8 cellular contexts compared by ENCODE assay signal in genomic region chr6:163427498-163428254, GRCh38. TPM values are rescaled to one million over a fixed set of nuclear protein-coding genes. Genes with fewer than 3 reads are reported as not detected.
DNase-seq lines count a peak whose midpoint lies in the region; ATAC-seq, FAIRE-seq and TF ChIP-seq lines count a peak whose summit lies in the region.

No MANE protein-coding gene starts in this region.

- H3K79me2 ChIP-seq in mammary epithelial cell (ENCODE audit: insufficient read depth, low read length) (peaks cover 98% of the 10 kb centered on the region), HepG2 (ENCODE audit: insufficient read depth, low read length) (peaks cover 100% of the 10 kb centered on the region)

- no peak overlapping the region for H3K4me3 Mint-ChIP-seq in CD4-positive, alpha-beta memory T cell
- H3K4me3 Mint-ChIP-seq in nephron progenitor cell, result no peak overlapping the region

- H3K9me3 Mint-ChIP-seq in CD4-positive, alpha-beta memory T cell, result peaks cover 0 to 2% (median 0%) of the 10 kb centered on the region in 8 donors
- H3K9me3 Mint-ChIP-seq in nephron progenitor cell, result no peaks in the 10 kb centered on the region

- TF ChIP-seq RAD21 in HepG2 (CRISPR knock-in tag; IDR thresholded peaks at IDR 0.05), result peak; percentile 36; the same call in 1 of the 2 replicates

- H2AFZ ChIP-seq in mammary epithelial cell (ENCODE audit: low read depth, low read length) (no peak overlapping the region), HepG2 (ENCODE audit: low read length) (no peak overlapping the region)

- H3K4me2 ChIP-seq in mammary epithelial cell (ENCODE audit: insufficient read depth, low read depth, low read length) (no peak overlapping the region), HepG2 (ENCODE audit: low read depth, low read length) (no peak overlapping the region)

- H3K36me3 Mint-ChIP-seq in CD4-positive, alpha-beta memory T cell, result no peaks in the 10 kb centered on the region
- peaks cover 9% of the 10 kb centered on the region for H3K36me3 Mint-ChIP-seq in nephron progenitor cell (ENCODE audit: low read depth)

- H3K4me1 Mint-ChIP-seq in CD4-positive, alpha-beta memory T cell, result peaks cover 32 to 61% (median 48%) of the 10 kb centered on the region in 4 donors
- H3K4me1 Mint-ChIP-seq in nephron progenitor cell, result peaks cover 29% of the 10 kb centered on the region

- peak; percentile 50 for ATAC-seq in HepG2
- no peak for ATAC-seq in HG03469 (IDR thresholded peaks at IDR 0.05; ENCODE audit: unreplicated experiment)

- FAIRE-seq in HepG2 (lab: Jason Lieb, UNC), result no peak

- no peaks in the 10 kb centered on the region for H3K36me3 ChIP-seq in CD4-positive, alpha-beta memory T cell (ENCODE audit: insufficient read depth, low read length)
- H3K36me3 ChIP-seq in mammary epithelial cell (ENCODE audit: insufficient read depth, low read length) (no peaks in the 10 kb centered on the region), HepG2 (replicated peaks in 1 of 2; ENCODE audit: control insufficient read depth in 1 of 2, insufficient read depth in 2 of 2, low read length in 2 of 2) (no peaks in the 10 kb centered on the region)

- BruUV-seq in mammary epithelial cell (replicated peaks; lab: Mats Ljungman, UMichigan) (no TSS peak), HepG2 (replicated peaks; lab: Mats Ljungman, UMichigan) (no TSS peak)

- H3K27me3 ChIP-seq in CD4-positive, alpha-beta memory T cell (ENCODE audit: insufficient read depth, low read length), result no peaks in the 10 kb centered on the region
- no peaks in the 10 kb centered on the region for H3K27me3 ChIP-seq in mammary epithelial cell (ENCODE audit: insufficient read depth, low read length)
- H3K27me3 ChIP-seq in HepG2 (ENCODE audit: control insufficient read depth in 1 of 2, insufficient read depth in 2 of 2, low read length in 2 of 2), result no peaks in the 10 kb centered on the region

- TF ChIP-seq POLR2A in HepG2 (IDR thresholded peaks at IDR 0.05; ENCODE audit: insufficient read depth in 1 of 2, low read depth in 2 of 2, low read length in 2 of 2), result no peak

- no peaks in the 10 kb centered on the region for H3K9me3 ChIP-seq in CD4-positive, alpha-beta memory T cell (ENCODE audit: control insufficient read depth in 1 of 2, low read length in 2 of 2)
- H3K9me3 ChIP-seq in mammary epithelial cell (replicated peaks; ENCODE audit: insufficient read depth, low read length), result no peaks in the 10 kb centered on the region
- H3K9me3 ChIP-seq in HepG2 (ENCODE audit: low read length), result no peaks in the 10 kb centered on the region

- no peak overlapping the region for H3K9ac ChIP-seq in mammary epithelial cell (ENCODE audit: insufficient read depth, low read length)
- no peak overlapping the region for H3K9ac ChIP-seq in HepG2 (ENCODE audit: insufficient read depth, low read depth, low read length)

- peak; percentile 53 for TF ChIP-seq CTCF in LNCAP (IDR thresholded peaks at IDR 0.05)
- peak; percentile 30 to 49 for TF ChIP-seq CTCF in mammary epithelial cell (conservative IDR thresholded peaks at IDR 0.05 in 1 of 2, IDR thresholded peaks at IDR 0.05 in 1 of 2; ENCODE audit: extremely low read depth in 1 of 2, insufficient read depth in 1 of 2, low read depth in 1 of 2, low read length in 2 of 2)
- TF ChIP-seq CTCF in HepG2 (CRISPR knock-in tag; IDR thresholded peaks at IDR 0.05), result peak; percentile 55
- TF ChIP-seq CTCF in nephron progenitor cell (IDR thresholded peaks at IDR 0.05), result no peak

- H3K27ac ChIP-seq in CD4-positive, alpha-beta memory T cell (ENCODE audit: low read depth, low read length), result no peak overlapping the region
- no peak overlapping the region for H3K27ac ChIP-seq in mammary epithelial cell (ENCODE audit: insufficient read depth, low read depth, low read length)
- no peak overlapping the region for H3K27ac ChIP-seq in HepG2 (ENCODE audit: extremely low read length, insufficient read depth, low read length)

- POLR2A ChIA-PET in CD4-positive, alpha-beta memory T cell (lab: Charles Lee; ENCODE audit: partially characterized antibody), result no interaction called here
- POLR2A ChIA-PET in HepG2 (lab: Yijun Ruan, JAX), result no interaction called here

- no peak overlapping the region for H3K4me3 ChIP-seq in CD4-positive, alpha-beta memory T cell (ENCODE audit: low read length in 2 of 2)
- H3K4me3 ChIP-seq in mammary epithelial cell (replicated peaks in 1 of 3; ENCODE audit: insufficient read depth in 1 of 3, low read depth in 2 of 3, low read length in 3 of 3) (no peak overlapping the region), HepG2 (replicated peaks in 1 of 3; ENCODE audit: insufficient read depth in 1 of 3, low read depth in 2 of 3, low read length in 3 of 3) (no peak overlapping the region)

- TF ChIP-seq EP300 in HepG2 (IDR thresholded peaks at IDR 0.05; ENCODE audit: low read depth in 2 of 2, low read length in 2 of 2), result no peak
- TF ChIP-seq EP300 in HepG2 (CRISPR knock-in tag; IDR thresholded peaks at IDR 0.05; ENCODE audit: borderline replicate concordance), result no peak

- in situ Hi-C loops in mammary epithelial cell (cut with MboI; ENCODE audit: low sequenced_read_pairs in 2 of 2) (loop anchor here (25.0 kb wide), 2 partner anchors 135 to 1485 kb away; no protein-coding TSS in a partner anchor), HepG2 (cut with HindIII; ENCODE audit: extremely low pct_ligation_motif_present, low pct_unique_long_range_greater_than_20kb) (loop anchor here (10.0 kb wide), 2 partner anchors 137 to 527 kb away; no protein-coding TSS in a partner anchor)

- WGBS in mammary epithelial cell (ENCODE audit: low coverage, missing lambda C conversion rate), result 83% methylated on average over 6 of the region's 6 CpGs
- 98% methylated on average over 6 of the region's 6 CpGs for WGBS in HepG2 (ENCODE audit: low lambda C conversion rate)

- no peak overlapping the region for H3K27ac Mint-ChIP-seq in CD4-positive, alpha-beta memory T cell
- no peak overlapping the region for H3K27ac Mint-ChIP-seq in nephron progenitor cell

- DNase-seq in CD4-positive, alpha-beta memory T cell, result peak in 4 of 5 donors; percentile 12 to 31 (median 24)
- peak; percentile 69 for DNase-seq in mammary epithelial cell
- peak; percentile 61 for DNase-seq in HepG2 (ENCODE audit: low spot score)
- DNase-seq in nephron progenitor cell, result no peak
- DNase-seq in activated CD4-positive, alpha-beta T cell treated with anti-CD3 and anti-CD28 coated beads, Interleukin-2, amount 50 U/mL, for 4 hours, result no peak
- DNase-seq in activated T-cell treated with anti-CD3 and anti-CD28 coated beads for 4 hours, result no peak

- intact Hi-C loops in CD4-positive, alpha-beta memory T cell (cut with micrococcal nuclease), result loop anchor here (1.0 kb wide), 1 partner anchor 127 kb away; no protein-coding TSS in a partner anchor
- intact Hi-C loops in mammary epithelial cell (cut with micrococcal nuclease), result loop anchor here (1.0 kb wide), 2 partner anchors 127 to 1500 kb away; no protein-coding TSS in a partner anchor
- intact Hi-C loops in HepG2 (cut with micrococcal nuclease; ENCODE audit: unreplicated experiment), result loop anchor here (1.0 to 5.0 kb wide), 4 partner anchors 19 to 1500 kb away; no protein-coding TSS in a partner anchor

- dilution Hi-C loops in mammary epithelial cell (cut with HindIII; ENCODE audit: low sequenced_read_pairs), result no loop called here

- CTCF ChIA-PET in CD4-positive, alpha-beta memory T cell (lab: Charles Lee; ENCODE audit: partially characterized antibody), result interaction anchor here (1.0 to 3.5 kb wide), 5 partner anchors 12 to 128 kb away, joined by 3 to 18 read pairs (median 5); no protein-coding TSS in a partner anchor
- CTCF ChIA-PET in mammary epithelial cell (lab: Charles Lee; ENCODE audit: low non-redundant PET), result no interaction called here
- CTCF ChIA-PET in HepG2 (lab: Yijun Ruan, JAX; ENCODE audit: low intra/inter-chr PET ratio, low total read pairs), result interaction anchor here (0.7 to 2.0 kb wide), 3 partner anchors 127 to 1499 kb away, joined by 3 to 8 read pairs (median 5); no protein-coding TSS in a partner anchor

- peaks cover 3% of the 10 kb centered on the region for H4K20me1 ChIP-seq in mammary epithelial cell (ENCODE audit: insufficient read depth, low read length)
- peaks cover 72% of the 10 kb centered on the region for H4K20me1 ChIP-seq in HepG2 (ENCODE audit: insufficient read depth, low read length)

- H3K4me1 ChIP-seq in CD4-positive, alpha-beta memory T cell (ENCODE audit: insufficient read depth, low read length), result peaks cover 32% of the 10 kb centered on the region
- H3K4me1 ChIP-seq in mammary epithelial cell (ENCODE audit: insufficient read depth, low read length) (no peaks in the 10 kb centered on the region), HepG2 (ENCODE audit: insufficient read depth, low read length) (peaks cover 25% of the 10 kb centered on the region)

- no peaks in the 10 kb centered on the region for H3K27me3 Mint-ChIP-seq in CD4-positive, alpha-beta memory T cell
- H3K27me3 Mint-ChIP-seq in nephron progenitor cell (ENCODE audit: low read depth, poor library complexity), result no peaks in the 10 kb centered on the region

RNA-seq across cellular contexts. Expression of gene QKI, which starts 13.2 kb away (rescaled TPM):
- total RNA-seq in CD4-positive, alpha-beta memory T cell, result 10 to 100 TPM; 64.1 to 66.4 TPM
- 10 to 100 TPM in 1 of 2 donors, 1 to 10 TPM in 1; 7.7 to 28.4 TPM for polyA plus RNA-seq in CD4-positive, alpha-beta memory T cell
- total RNA-seq in mammary epithelial cell, result 10 to 100 TPM; 60.6 to 76.5 TPM
- polyA plus RNA-seq in mammary epithelial cell, result 76.1 TPM
- 117 TPM for polyA minus RNA-seq in mammary epithelial cell
- total RNA-seq in HepG2 (2016; rRNA removed; fragmentation: Illumina TruSeq; extraction: Trizol), result 136 and 167 TPM in 2 replicates
- total RNA-seq in HepG2 (2016; cell fraction: cytosol; rRNA removed; fragmentation: Illumina TruSeq; extraction: Trizol; ENCODE audit: low read depth), result 33.5 and 40.4 TPM in 2 replicates
- total RNA-seq in HepG2 (2016; cell fraction: insoluble cytoplasmic fraction; rRNA removed; fragmentation: Illumina TruSeq; extraction: Trizol), result 141 and 159 TPM in 2 replicates
- total RNA-seq in HepG2 (2016; cell fraction: membrane; rRNA removed; fragmentation: Illumina TruSeq; extraction: Trizol), result 82.9 and 85.6 TPM in 2 replicates
- 114 and 126 TPM in 2 replicates for total RNA-seq in HepG2 (2016; cell fraction: nucleus; rRNA removed; fragmentation: Illumina TruSeq; extraction: Trizol)
- polyA plus RNA-seq in HepG2 (2011; rRNA removed), result 117 and 137 TPM in 2 replicates
- 108 and 115 TPM in 2 replicates for polyA plus RNA-seq in HepG2 (2011; cell fraction: cytosol; rRNA removed)
- polyA plus RNA-seq in HepG2 (2011; cell fraction: nucleus; rRNA removed), result 73.5 and 79.1 TPM in 2 replicates
- 77.5 and 90.6 TPM in 2 replicates for polyA plus RNA-seq in HepG2 (2012)
- 5.6 and 6.8 TPM in 2 replicates for polyA plus RNA-seq in HepG2 (2016; cell fraction: cytosol; fragmentation: Illumina TruSeq; extraction: Trizol; ENCODE audit: low read depth)
- polyA plus RNA-seq in HepG2 (2016; cell fraction: insoluble cytoplasmic fraction; fragmentation: Illumina TruSeq; extraction: Trizol; ENCODE audit: low read depth), result 101 and 120 TPM in 2 replicates
- polyA plus RNA-seq in HepG2 (2016; cell fraction: membrane; fragmentation: Illumina TruSeq; extraction: Trizol; ENCODE audit: low read depth), result 23.6 and 26.7 TPM in 2 replicates
- 50.1 and 57.9 TPM in 2 replicates for polyA plus RNA-seq in HepG2 (2016; cell fraction: nucleus; fragmentation: Illumina TruSeq; extraction: Trizol; ENCODE audit: insufficient read depth, low read depth)
- polyA minus RNA-seq in HepG2 (2011; rRNA and poly(A)+ RNA removed; ENCODE audit: low replicate concordance), result 195 and 554 TPM in 2 replicates
- 175 and 185 TPM in 2 replicates for polyA minus RNA-seq in HepG2 (2011; cell fraction: cytosol; rRNA and poly(A)+ RNA removed)
- polyA minus RNA-seq in HepG2 (2011; cell fraction: nucleus; rRNA and poly(A)+ RNA removed), result 261 and 310 TPM in 2 replicates

Comparison
In these comparisons a context has a peak if more than half of its experiments do, and no peak if none do; other contexts are left out.
1. DNase-seq: peak in CD4-positive, alpha-beta memory T cell (4 of 5), mammary epithelial cell (single experiment) and HepG2 (single experiment); none in nephron progenitor cell (single experiment), activated CD4-positive, alpha-beta T cell treated with anti-CD3 and anti-CD28 coated beads, Interleukin-2, amount 50 U/mL, for 4 hours (0 of 2) and activated T-cell treated with anti-CD3 and anti-CD28 coated beads for 4 hours (single experiment).